8 cellular contexts compared by ENCODE assay signal in genomic region chr6:111427341-111428116, GRCh38. TPM values are rescaled to one million over a fixed set of nuclear protein-coding genes. Genes with fewer than 3 reads are reported as not detected.
A peak's percentile ranks its signal among the peaks of the same experiment; 100 is the strongest.
DNase-seq lines count a peak whose midpoint lies in the region; ATAC-seq and TF ChIP-seq lines count a peak whose summit lies in the region.

No MANE protein-coding gene starts in this region.

- ATAC-seq in HG03135 (IDR thresholded peaks at IDR 0.05; ENCODE audit: unreplicated experiment): peak; percentile 58

- no peak overlapping the region for H3K4me3 ChIP-seq in fibroblast of mammary gland (ENCODE audit: control insufficient read depth, low read depth, low read length)
- H3K4me3 ChIP-seq in BE2C (ENCODE audit: low read depth, low read length): no peak overlapping the region

- H3K27me3 ChIP-seq in BE2C: no peaks in the 10 kb centered on the region

- peak; percentile 33 for DNase-seq in stimulated activated CD4-positive, alpha-beta T cell treated with anti-CD3 and anti-CD28 coated beads, Interleukin-1b, Interleukin-23, amount 100 ng/mL, for 48 hours
- DNase-seq in stimulated activated CD4-positive, alpha-beta T cell treated with anti-CD3 and anti-CD28 coated beads, Interleukin-12 subunit alpha, Interleukin-12 subunit beta, amount 100 ng/mL, for 4 hours: no peak
- peak; percentile 54 for DNase-seq in SKM-1 treated with dmso at 0.1 percent for 144 hours (lab: John Stamatoyannopoulos, UW; ENCODE audit: unreplicated experiment)
- peak; percentile 91 for DNase-seq in fibroblast of mammary gland (ENCODE audit: low read depth)
- no peak for DNase-seq in NCI-H2227 treated with DMSO at 0.1 percent for 48 hours (lab: John Stamatoyannopoulos, UW)
- no peak for DNase-seq in BE2C
- no peak for DNase-seq in DMS53 (lab: John Stamatoyannopoulos, UW)

- TF ChIP-seq CTCF in fibroblast of mammary gland (conservative IDR thresholded peaks at IDR 0.05; ENCODE audit: control insufficient read depth, insufficient read depth, low read depth, low read length) (no peak), BE2C (IDR thresholded peaks at IDR 0.05; ENCODE audit: low read depth, low read length) (no peak)

- H3K9me3 ChIP-seq in BE2C: no peaks in the 10 kb centered on the region

- no peaks in the 10 kb centered on the region for H3K36me3 ChIP-seq in BE2C

- peaks cover 21% of the 10 kb centered on the region for H3K4me1 ChIP-seq in BE2C

RNA-seq across cellular contexts. Expression of gene REV3L, which starts 55.5 kb away (rescaled TPM):
- polyA plus RNA-seq in BE2C (2012; ENCODE audit: insufficient read depth, insufficient read length, low read depth): 40.9 TPM

Comparison
In these comparisons a context has a peak if more than half of its experiments do, and no peak if none do; other contexts are left out.
1. DNase-seq: peak in stimulated activated CD4-positive, alpha-beta T cell treated with anti-CD3 and anti-CD28 coated beads, Interleukin-1b, Interleukin-23, amount 100 ng/mL, for 48 hours (single experiment), SKM-1 treated with dmso at 0.1 percent for 144 hours (single experiment) and fibroblast of mammary gland (single experiment); none in stimulated activated CD4-positive, alpha-beta T cell treated with anti-CD3 and anti-CD28 coated beads, Interleukin-12 subunit alpha, Interleukin-12 subunit beta, amount 100 ng/mL, for 4 hours (single experiment), NCI-H2227 treated with DMSO at 0.1 percent for 48 hours (single experiment), BE2C (single experiment) and DMS53 (single experiment).